ENCODE assay signal across 3 cellular contexts in the genomic region with DNA sequence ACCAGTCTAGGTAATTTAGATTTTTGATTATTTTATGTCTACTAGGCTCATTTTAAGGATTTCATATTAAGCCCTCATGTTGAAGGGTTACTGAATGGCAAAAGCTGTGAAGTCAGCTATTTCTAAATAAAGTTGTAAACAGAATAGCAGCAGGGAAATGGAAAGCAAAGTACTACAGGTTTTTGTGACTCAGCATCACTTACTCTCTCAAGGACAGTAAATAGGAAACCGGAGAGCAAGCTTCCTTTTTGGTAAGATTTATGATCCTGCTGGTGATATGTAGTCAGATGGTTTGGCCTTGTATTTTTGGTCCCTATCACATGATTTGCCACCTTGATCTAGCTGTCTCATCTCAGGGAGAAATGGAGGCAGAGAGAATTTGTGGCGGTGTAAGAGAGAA.
TF ChIP-seq lines count a peak whose summit lies in the region.

No MANE protein-coding gene starts in this region.

TF ChIP-seq in K562, 482 proteins besides CTCF, POLR2A, EP300 and RAD21 (continues in another document):
- TF ChIP-seq, protein P1, sequence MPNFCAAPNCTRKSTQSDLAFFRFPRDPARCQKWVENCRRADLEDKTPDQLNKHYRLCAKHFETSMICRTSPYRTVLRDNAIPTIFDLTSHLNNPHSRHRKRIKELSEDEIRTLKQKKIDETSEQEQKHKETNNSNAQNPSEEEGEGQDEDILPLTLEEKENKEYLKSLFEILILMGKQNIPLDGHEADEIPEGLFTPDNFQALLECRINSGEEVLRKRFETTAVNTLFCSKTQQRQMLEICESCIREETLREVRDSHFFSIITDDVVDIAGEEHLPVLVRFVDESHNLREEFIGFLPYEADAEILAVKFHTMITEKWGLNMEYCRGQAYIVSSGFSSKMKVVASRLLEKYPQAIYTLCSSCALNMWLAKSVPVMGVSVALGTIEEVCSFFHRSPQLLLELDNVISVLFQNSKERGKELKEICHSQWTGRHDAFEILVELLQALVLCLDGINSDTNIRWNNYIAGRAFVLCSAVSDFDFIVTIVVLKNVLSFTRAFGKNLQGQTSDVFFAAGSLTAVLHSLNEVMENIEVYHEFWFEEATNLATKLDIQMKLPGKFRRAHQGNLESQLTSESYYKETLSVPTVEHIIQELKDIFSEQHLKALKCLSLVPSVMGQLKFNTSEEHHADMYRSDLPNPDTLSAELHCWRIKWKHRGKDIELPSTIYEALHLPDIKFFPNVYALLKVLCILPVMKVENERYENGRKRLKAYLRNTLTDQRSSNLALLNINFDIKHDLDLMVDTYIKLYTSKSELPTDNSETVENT (CRISPR knock-in tag; IDR thresholded peaks at IDR 0.05), result no peak
- TF ChIP-seq ETV6 (IDR thresholded peaks at IDR 0.05; ENCODE audit: borderline replicate concordance in 1 of 2, low read depth in 2 of 2, low read length in 1 of 2) (no peak), ETV6 (CRISPR knock-in tag; IDR thresholded peaks at IDR 0.05; ENCODE audit: borderline replicate concordance) (no peak), ZNF316 (IDR thresholded peaks at IDR 0.05) (peak; percentile 63), C11orf30 (IDR thresholded peaks at IDR 0.05; ENCODE audit: low read depth) (peak; percentile 10; the same call in 1 of the 2 replicates), MEIS2 (IDR thresholded peaks at IDR 0.05; ENCODE audit: partially characterized antibody) (peak; percentile 35)

TF ChIP-seq in HepG2, 621 proteins besides CTCF, POLR2A, EP300 and RAD21 (continued from another document and continues in another):
- TF ChIP-seq TRIM22 (IDR thresholded peaks at IDR 0.05) (no peak), ZNF83 (CRISPR knock-in tag; IDR thresholded peaks at IDR 0.05; ENCODE audit: borderline replicate concordance) (no peak), KDM2A (CRISPR knock-in tag; IDR thresholded peaks at IDR 0.05; ENCODE audit: borderline replicate concordance, low read depth) (no peak), ZNF576 (CRISPR knock-in tag; IDR thresholded peaks at IDR 0.05) (no peak), CBFB (CRISPR knock-in tag; IDR thresholded peaks at IDR 0.05) (no peak), ZNF354B (CRISPR knock-in tag; IDR thresholded peaks at IDR 0.05) (no peak), SRSF1 (optimal IDR thresholded peaks at IDR 0.05; ENCODE audit: low read depth, low read length) (no peak), KDM5B (CRISPR knock-in tag; IDR thresholded peaks at IDR 0.05; ENCODE audit: borderline replicate concordance) (no peak), FOXP4 (CRISPR knock-in tag; IDR thresholded peaks at IDR 0.05) (0 out of 2 replicates have a peak, but pooled peaks have one; percentile 34), SCMH1 (CRISPR knock-in tag; IDR thresholded peaks at IDR 0.05; ENCODE audit: borderline replicate concordance) (no peak), FOSL2 (CRISPR knock-in tag; IDR thresholded peaks at IDR 0.05) (peak; percentile 49; the same call in 1 of the 2 replicates), MAFG (CRISPR knock-in tag; IDR thresholded peaks at IDR 0.05) (no peak), ZNF792 (CRISPR knock-in tag; IDR thresholded peaks at IDR 0.05) (0 out of 2 replicates have a peak, but pooled peaks have one; percentile 34), THYN1 (CRISPR knock-in tag; IDR thresholded peaks at IDR 0.05; ENCODE audit: borderline replicate concordance, low read depth) (no peak), SMAD3 (CRISPR knock-in tag; IDR thresholded peaks at IDR 0.05) (no peak)
- TF ChIP-seq, protein P2, sequence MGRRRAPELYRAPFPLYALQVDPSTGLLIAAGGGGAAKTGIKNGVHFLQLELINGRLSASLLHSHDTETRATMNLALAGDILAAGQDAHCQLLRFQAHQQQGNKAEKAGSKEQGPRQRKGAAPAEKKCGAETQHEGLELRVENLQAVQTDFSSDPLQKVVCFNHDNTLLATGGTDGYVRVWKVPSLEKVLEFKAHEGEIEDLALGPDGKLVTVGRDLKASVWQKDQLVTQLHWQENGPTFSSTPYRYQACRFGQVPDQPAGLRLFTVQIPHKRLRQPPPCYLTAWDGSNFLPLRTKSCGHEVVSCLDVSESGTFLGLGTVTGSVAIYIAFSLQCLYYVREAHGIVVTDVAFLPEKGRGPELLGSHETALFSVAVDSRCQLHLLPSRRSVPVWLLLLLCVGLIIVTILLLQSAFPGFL (CRISPR knock-in tag; IDR thresholded peaks at IDR 0.05), result no peak
- TF ChIP-seq, protein P3, sequence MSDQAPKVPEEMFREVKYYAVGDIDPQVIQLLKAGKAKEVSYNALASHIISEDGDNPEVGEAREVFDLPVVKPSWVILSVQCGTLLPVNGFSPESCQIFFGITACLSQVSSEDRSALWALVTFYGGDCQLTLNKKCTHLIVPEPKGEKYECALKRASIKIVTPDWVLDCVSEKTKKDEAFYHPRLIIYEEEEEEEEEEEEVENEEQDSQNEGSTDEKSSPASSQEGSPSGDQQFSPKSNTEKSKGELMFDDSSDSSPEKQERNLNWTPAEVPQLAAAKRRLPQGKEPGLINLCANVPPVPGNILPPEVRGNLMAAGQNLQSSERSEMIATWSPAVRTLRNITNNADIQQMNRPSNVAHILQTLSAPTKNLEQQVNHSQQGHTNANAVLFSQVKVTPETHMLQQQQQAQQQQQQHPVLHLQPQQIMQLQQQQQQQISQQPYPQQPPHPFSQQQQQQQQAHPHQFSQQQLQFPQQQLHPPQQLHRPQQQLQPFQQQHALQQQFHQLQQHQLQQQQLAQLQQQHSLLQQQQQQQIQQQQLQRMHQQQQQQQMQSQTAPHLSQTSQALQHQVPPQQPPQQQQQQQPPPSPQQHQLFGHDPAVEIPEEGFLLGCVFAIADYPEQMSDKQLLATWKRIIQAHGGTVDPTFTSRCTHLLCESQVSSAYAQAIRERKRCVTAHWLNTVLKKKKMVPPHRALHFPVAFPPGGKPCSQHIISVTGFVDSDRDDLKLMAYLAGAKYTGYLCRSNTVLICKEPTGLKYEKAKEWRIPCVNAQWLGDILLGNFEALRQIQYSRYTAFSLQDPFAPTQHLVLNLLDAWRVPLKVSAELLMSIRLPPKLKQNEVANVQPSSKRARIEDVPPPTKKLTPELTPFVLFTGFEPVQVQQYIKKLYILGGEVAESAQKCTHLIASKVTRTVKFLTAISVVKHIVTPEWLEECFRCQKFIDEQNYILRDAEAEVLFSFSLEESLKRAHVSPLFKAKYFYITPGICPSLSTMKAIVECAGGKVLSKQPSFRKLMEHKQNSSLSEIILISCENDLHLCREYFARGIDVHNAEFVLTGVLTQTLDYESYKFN (CRISPR knock-in tag; conservative IDR thresholded peaks at IDR 0.05), result peak; percentile 30; the same call in 1 of the 2 replicates

TF ChIP-seq in GM23338, 12 proteins besides CTCF, POLR2A, EP300 and RAD21 (continued from another document):
- TF ChIP-seq, protein P4, sequence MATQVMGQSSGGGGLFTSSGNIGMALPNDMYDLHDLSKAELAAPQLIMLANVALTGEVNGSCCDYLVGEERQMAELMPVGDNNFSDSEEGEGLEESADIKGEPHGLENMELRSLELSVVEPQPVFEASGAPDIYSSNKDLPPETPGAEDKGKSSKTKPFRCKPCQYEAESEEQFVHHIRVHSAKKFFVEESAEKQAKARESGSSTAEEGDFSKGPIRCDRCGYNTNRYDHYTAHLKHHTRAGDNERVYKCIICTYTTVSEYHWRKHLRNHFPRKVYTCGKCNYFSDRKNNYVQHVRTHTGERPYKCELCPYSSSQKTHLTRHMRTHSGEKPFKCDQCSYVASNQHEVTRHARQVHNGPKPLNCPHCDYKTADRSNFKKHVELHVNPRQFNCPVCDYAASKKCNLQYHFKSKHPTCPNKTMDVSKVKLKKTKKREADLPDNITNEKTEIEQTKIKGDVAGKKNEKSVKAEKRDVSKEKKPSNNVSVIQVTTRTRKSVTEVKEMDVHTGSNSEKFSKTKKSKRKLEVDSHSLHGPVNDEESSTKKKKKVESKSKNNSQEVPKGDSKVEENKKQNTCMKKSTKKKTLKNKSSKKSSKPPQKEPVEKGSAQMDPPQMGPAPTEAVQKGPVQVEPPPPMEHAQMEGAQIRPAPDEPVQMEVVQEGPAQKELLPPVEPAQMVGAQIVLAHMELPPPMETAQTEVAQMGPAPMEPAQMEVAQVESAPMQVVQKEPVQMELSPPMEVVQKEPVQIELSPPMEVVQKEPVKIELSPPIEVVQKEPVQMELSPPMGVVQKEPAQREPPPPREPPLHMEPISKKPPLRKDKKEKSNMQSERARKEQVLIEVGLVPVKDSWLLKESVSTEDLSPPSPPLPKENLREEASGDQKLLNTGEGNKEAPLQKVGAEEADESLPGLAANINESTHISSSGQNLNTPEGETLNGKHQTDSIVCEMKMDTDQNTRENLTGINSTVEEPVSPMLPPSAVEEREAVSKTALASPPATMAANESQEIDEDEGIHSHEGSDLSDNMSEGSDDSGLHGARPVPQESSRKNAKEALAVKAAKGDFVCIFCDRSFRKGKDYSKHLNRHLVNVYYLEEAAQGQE (IDR thresholded peaks at IDR 0.05; ENCODE audit: unreplicated experiment), result no peak
- TF ChIP-seq ZNF331 (CRISPR knock-in tag; IDR thresholded peaks at IDR 0.05; ENCODE audit: low read depth) (no peak), POLR2AphosphoS5 (IDR thresholded peaks at IDR 0.05; ENCODE audit: low read depth) (no peak), ZNF114 (CRISPR knock-in tag; IDR thresholded peaks at IDR 0.05) (no peak), ETS1 (IDR thresholded peaks at IDR 0.05) (no peak), CREB1 (CRISPR knock-in tag; IDR thresholded peaks at IDR 0.05; ENCODE audit: low read depth) (no peak)
- TF ChIP-seq, protein P5, sequence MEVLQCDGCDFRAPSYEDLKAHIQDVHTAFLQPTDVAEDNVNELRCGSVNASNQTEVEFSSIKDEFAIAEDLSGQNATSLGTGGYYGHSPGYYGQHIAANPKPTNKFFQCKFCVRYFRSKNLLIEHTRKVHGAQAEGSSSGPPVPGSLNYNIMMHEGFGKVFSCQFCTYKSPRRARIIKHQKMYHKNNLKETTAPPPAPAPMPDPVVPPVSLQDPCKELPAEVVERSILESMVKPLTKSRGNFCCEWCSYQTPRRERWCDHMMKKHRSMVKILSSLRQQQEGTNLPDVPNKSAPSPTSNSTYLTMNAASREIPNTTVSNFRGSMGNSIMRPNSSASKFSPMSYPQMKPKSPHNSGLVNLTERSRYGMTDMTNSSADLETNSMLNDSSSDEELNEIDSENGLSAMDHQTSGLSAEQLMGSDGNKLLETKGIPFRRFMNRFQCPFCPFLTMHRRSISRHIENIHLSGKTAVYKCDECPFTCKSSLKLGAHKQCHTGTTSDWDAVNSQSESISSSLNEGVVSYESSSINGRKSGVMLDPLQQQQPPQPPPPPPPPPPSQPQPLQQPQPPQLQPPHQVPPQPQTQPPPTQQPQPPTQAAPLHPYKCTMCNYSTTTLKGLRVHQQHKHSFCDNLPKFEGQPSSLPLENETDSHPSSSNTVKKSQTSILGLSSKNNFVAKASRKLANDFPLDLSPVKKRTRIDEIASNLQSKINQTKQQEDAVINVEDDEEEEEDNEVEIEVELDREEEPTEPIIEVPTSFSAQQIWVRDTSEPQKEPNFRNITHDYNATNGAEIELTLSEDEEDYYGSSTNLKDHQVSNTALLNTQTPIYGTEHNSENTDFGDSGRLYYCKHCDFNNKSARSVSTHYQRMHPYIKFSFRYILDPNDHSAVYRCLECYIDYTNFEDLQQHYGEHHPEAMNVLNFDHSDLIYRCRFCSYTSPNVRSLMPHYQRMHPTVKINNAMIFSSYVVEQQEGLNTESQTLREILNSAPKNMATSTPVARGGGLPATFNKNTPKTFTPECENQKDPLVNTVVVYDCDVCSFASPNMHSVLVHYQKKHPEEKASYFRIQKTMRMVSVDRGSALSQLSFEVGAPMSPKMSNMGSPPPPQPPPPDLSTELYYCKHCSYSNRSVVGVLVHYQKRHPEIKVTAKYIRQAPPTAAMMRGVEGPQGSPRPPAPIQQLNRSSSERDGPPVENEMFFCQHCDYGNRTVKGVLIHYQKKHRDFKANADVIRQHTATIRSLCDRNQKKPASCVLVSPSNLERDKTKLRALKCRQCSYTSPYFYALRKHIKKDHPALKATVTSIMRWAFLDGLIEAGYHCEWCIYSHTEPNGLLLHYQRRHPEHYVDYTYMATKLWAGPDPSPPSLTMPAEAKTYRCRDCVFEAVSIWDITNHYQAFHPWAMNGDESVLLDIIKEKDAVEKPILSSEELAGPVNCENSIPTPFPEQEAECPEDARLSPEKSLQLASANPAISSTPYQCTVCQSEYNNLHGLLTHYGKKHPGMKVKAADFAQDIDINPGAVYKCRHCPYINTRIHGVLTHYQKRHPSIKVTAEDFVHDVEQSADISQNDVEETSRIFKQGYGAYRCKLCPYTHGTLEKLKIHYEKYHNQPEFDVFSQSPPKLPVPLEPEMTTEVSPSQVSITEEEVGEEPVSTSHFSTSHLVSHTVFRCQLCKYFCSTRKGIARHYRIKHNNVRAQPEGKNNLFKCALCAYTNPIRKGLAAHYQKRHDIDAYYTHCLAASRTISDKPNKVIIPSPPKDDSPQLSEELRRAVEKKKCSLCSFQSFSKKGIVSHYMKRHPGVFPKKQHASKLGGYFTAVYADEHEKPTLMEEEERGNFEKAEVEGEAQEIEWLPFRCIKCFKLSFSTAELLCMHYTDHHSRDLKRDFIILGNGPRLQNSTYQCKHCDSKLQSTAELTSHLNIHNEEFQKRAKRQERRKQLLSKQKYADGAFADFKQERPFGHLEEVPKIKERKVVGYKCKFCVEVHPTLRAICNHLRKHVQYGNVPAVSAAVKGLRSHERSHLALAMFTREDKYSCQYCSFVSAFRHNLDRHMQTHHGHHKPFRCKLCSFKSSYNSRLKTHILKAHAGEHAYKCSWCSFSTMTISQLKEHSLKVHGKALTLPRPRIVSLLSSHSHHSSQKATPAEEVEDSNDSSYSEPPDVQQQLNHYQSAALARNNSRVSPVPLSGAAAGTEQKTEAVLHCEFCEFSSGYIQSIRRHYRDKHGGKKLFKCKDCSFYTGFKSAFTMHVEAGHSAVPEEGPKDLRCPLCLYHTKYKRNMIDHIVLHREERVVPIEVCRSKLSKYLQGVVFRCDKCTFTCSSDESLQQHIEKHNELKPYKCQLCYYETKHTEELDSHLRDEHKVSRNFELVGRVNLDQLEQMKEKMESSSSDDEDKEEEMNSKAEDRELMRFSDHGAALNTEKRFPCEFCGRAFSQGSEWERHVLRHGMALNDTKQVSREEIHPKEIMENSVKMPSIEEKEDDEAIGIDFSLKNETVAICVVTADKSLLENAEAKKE (CRISPR knock-in tag; IDR thresholded peaks at IDR 0.05), result no peak
